Comparison of ENCODE assay signal across 20 cellular contexts in the genomic region with DNA sequence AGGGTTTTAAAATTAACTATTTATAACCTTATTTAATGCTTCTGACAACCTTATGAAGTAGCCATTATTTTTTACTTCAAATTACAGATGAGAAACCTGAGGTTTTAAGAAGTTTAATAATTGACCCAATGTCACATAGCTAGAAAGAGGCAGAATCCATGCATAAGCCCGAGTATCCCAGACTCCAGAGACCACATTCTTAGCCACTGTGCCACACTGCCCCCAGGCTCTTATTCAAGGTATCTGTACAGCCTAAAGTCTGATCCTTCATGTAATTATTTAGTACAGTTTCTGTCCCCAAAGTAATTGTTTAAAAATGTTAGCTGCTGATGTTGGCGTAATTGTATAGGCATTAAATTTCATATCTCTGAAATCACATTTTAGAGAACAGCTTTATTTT.
DNase-seq lines count a peak whose midpoint lies in the region; ATAC-seq, FAIRE-seq and TF ChIP-seq lines count a peak whose summit lies in the region.
"Had no signal": no experiment of that assay in that cellular context is flagged by ENCODE, and none has a peak within 500 bp of the region (broad histone marks: within the 10 kb centered on the region; RNA-seq: fewer than 3 reads in every experiment).

No MANE protein-coding gene starts in this region.

- H3K4me3 Mint-ChIP-seq in glutamatergic neuron (ENCODE audit: unreplicated experiment), result no peak overlapping the region
- H3K4me3 Mint-ChIP-seq: CD4-positive, alpha-beta T cell had no signal

- no peak overlapping the region for H3K4me2 ChIP-seq in K562 (ENCODE audit: insufficient read depth, low read length)

- TF ChIP-seq EP300 in K562 (IDR thresholded peaks at IDR 0.05; ENCODE audit: low read length), result no peak

- H3K9me1 ChIP-seq in K562 (ENCODE audit: control insufficient read depth, insufficient read depth, low read length), result no peaks in the 10 kb centered on the region

- CTCF ChIA-PET in K562 (lab: Yijun Ruan, JAX; ENCODE audit: low intra/inter-chr PET ratio), result interaction anchor here (1.0 to 1.1 kb wide), 2 partner anchors 102 to 103 kb away, joined by 3 to 5 read pairs; no protein-coding TSS in a partner anchor

- no peaks in the 10 kb centered on the region for H3K36me3 Mint-ChIP-seq in glutamatergic neuron (ENCODE audit: unreplicated experiment)

- H2AFZ ChIP-seq in K562 (ENCODE audit: low read depth, low read length), result no peak overlapping the region

- WGBS in K562 (ENCODE audit: insufficient coverage, low coverage, missing lambda C conversion rate), result 3% methylated on average over 2 of the region's 2 CpGs
- WGBS in aorta, 2 donors, result 65 to 78% methylated on average over 2 of the region's 2 CpGs

- H4K20me1 ChIP-seq in K562 (replicated peaks; ENCODE audit: control insufficient read depth, insufficient read depth, low read length), result no peaks in the 10 kb centered on the region

- in situ Hi-C loops in K562 (cut with MboI), result loop anchor here (5.0 kb wide), 1 partner anchor 102 kb away; no protein-coding TSS in a partner anchor

- no peak overlapping the region for H3K4me3 ChIP-seq in left ventricle myocardium inferior
- no peak overlapping the region for H3K4me3 ChIP-seq in K562
- no peak overlapping the region for H3K4me3 ChIP-seq in aorta (ENCODE audit: low read length in 2 of 2)

- H3K36me3 ChIP-seq in left ventricle myocardium inferior, result no peaks in the 10 kb centered on the region
- H3K36me3 ChIP-seq in K562 (ENCODE audit: control insufficient read depth, insufficient read depth, low read length), result no peaks in the 10 kb centered on the region
- no peaks in the 10 kb centered on the region for H3K36me3 ChIP-seq in aorta (ENCODE audit: control insufficient read depth in 1 of 2, insufficient read depth in 2 of 2, low read length in 1 of 2)

- H3K4me1 Mint-ChIP-seq in glutamatergic neuron (ENCODE audit: low read depth, unreplicated experiment), result peaks cover 5% of the 10 kb centered on the region

- FAIRE-seq in K562 (lab: Jason Lieb, UNC), result no peak
- FAIRE-seq: GM12891, H54, HepG2, RCC 7860 had no signal

- H3K27ac Mint-ChIP-seq in glutamatergic neuron (ENCODE audit: unreplicated experiment), result no peak overlapping the region
- H3K27ac Mint-ChIP-seq: CD4-positive, alpha-beta T cell had no signal

- H3K79me2 ChIP-seq in K562 (ENCODE audit: control insufficient read depth, insufficient read depth, low read length), result no peaks in the 10 kb centered on the region

- intact Hi-C loops in left ventricle myocardium inferior (cut with micrococcal nuclease) (no loop called here), left ventricle myocardium superior (cut with micrococcal nuclease) (no loop called here), K562 (cut with micrococcal nuclease) (loop anchor here (1.0 kb wide), 1 partner anchor 103 kb away; no protein-coding TSS in a partner anchor), aorta (cut with DNase I) (no loop called here)

- H3K27me3 Mint-ChIP-seq in glutamatergic neuron (ENCODE audit: unreplicated experiment), result no peaks in the 10 kb centered on the region
- H3K27me3 Mint-ChIP-seq: CD4-positive, alpha-beta T cell had no signal

- POLR2A ChIA-PET in K562 (lab: Yijun Ruan, JAX), result interaction anchor here (0.9 kb wide), 1 partner anchor 121 kb away, joined by 3 read pairs; no protein-coding TSS in a partner anchor

- DNase-seq in left ventricle myocardium inferior (no peak), left ventricle myocardium superior (no peak), K562 (ENCODE audit: extremely low read depth in 1 of 4, low spot score in 3 of 4) (peak in 1 of 4 experiments; percentile 30), kidney tubule cell (ENCODE audit: low spot score) (peak; percentile 34), RPMI8226 (no peak), glutamatergic neuron (no peak), aorta (no peak)
- DNase-seq: Caco-2; CD4-positive, alpha-beta T cell; KG1; MV-4-11; NCI-H1417; NCI-H187; NCI-H2107; NCI-H510A; Right ventricle myocardium superior had no signal

- TF ChIP-seq CTCF in left ventricle myocardium inferior (IDR thresholded peaks at IDR 0.05; ENCODE audit: borderline replicate concordance), result peak; percentile 12
- TF ChIP-seq CTCF in K562 (IDR thresholded peaks at IDR 0.05 in 2 of 3, conservative IDR thresholded peaks at IDR 0.05 in 1 of 3; ENCODE audit: insufficient read depth in 2 of 3, low read depth in 1 of 3, low read length in 3 of 3), result peak; percentile 18 to 40 (median 24); a peak in 3 of 6 replicates
- TF ChIP-seq CTCF in glutamatergic neuron (IDR thresholded peaks at IDR 0.05; ENCODE audit: partially characterized antibody, unreplicated experiment), result no peak

- no peak overlapping the region for H3K27ac ChIP-seq in left ventricle myocardium inferior (replicated peaks)
- H3K27ac ChIP-seq in K562 (ENCODE audit: extremely low read depth, low read depth, low read length), result no peak overlapping the region
- no peak overlapping the region for H3K27ac ChIP-seq in aorta (ENCODE audit: low read depth in 1 of 2, low read length in 2 of 2)

- no peak overlapping the region for H3K9ac ChIP-seq in K562 (ENCODE audit: insufficient read depth in 1 of 2, low read depth in 2 of 2, low read length in 2 of 2)

- no peak for TF ChIP-seq POLR2A in K562 (conservative IDR thresholded peaks at IDR 0.05)

- no TSS peak for BruUV-seq in K562 (replicated peaks; lab: Mats Ljungman, UMichigan)

- TF ChIP-seq RAD21 in K562 (CRISPR knock-in tag; conservative IDR thresholded peaks at IDR 0.05 in 1 of 2, IDR thresholded peaks at IDR 0.05 in 1 of 2), result peak; percentile 35 to 64

- H3K4me1 ChIP-seq in left ventricle myocardium inferior (peaks cover 6% of the 10 kb centered on the region), K562 (replicated peaks in 1 of 2; ENCODE audit: control insufficient read depth in 2 of 2, insufficient read depth in 2 of 2, low read length in 2 of 2) (no peaks in the 10 kb centered on the region), aorta (ENCODE audit: control insufficient read depth in 1 of 2, insufficient read depth in 2 of 2, low read length in 2 of 2) (no peaks in the 10 kb centered on the region)
- H3K4me1 ChIP-seq: Caco-2 had no signal

- peaks cover 6% of the 10 kb centered on the region for H3K9me3 Mint-ChIP-seq in glutamatergic neuron (ENCODE audit: unreplicated experiment)

- H3K27me3 ChIP-seq in left ventricle myocardium inferior (ENCODE audit: low read depth) (no peaks in the 10 kb centered on the region), K562 (ENCODE audit: control insufficient read depth in 2 of 2, insufficient read depth in 2 of 2, low read length in 2 of 2) (no peaks in the 10 kb centered on the region), aorta (ENCODE audit: control insufficient read depth in 1 of 2, insufficient read depth in 2 of 2, low read length in 1 of 2) (no peaks in the 10 kb centered on the region)

- no peak for ATAC-seq in left ventricle myocardium superior
- peak; percentile 74 for ATAC-seq in K562
- ATAC-seq in aorta (ENCODE audit: low FRiP score), result no peak
- ATAC-seq: HepG2 had no signal

- no peaks in the 10 kb centered on the region for H3K9me3 ChIP-seq in left ventricle myocardium inferior (replicated peaks)
- no peaks in the 10 kb centered on the region for H3K9me3 ChIP-seq in K562 (replicated peaks; ENCODE audit: control insufficient read depth, insufficient read depth, low read depth, low read length)
- no peaks in the 10 kb centered on the region for H3K9me3 ChIP-seq in aorta (ENCODE audit: control insufficient read depth, low read length)
- H3K9me3 ChIP-seq: Caco-2 had no signal

TF ChIP-seq in K562, 482 proteins besides CTCF, POLR2A, EP300 and RAD21 (continues in another document):
- TF ChIP-seq ZNF592 (IDR thresholded peaks at IDR 0.05) (no peak), HNRNPH1 (optimal IDR thresholded peaks at IDR 0.05; ENCODE audit: low read depth, low read length) (no peak), KLF16 (IDR thresholded peaks at IDR 0.05) (no peak), SP2 (IDR thresholded peaks at IDR 0.05; ENCODE audit: extremely low read depth, low read depth, low read length, poor library complexity, severe bottlenecking) (no peak), ZNF444 (CRISPR knock-in tag; IDR thresholded peaks at IDR 0.05) (no peak), ZBTB7A (IDR thresholded peaks at IDR 0.05; ENCODE audit: borderline replicate concordance, control insufficient read depth, low read depth, low read length) (no peak)
- TF ChIP-seq, protein P1, sequence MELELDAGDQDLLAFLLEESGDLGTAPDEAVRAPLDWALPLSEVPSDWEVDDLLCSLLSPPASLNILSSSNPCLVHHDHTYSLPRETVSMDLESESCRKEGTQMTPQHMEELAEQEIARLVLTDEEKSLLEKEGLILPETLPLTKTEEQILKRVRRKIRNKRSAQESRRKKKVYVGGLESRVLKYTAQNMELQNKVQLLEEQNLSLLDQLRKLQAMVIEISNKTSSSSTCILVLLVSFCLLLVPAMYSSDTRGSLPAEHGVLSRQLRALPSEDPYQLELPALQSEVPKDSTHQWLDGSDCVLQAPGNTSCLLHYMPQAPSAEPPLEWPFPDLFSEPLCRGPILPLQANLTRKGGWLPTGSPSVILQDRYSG (tag; conservative IDR thresholded peaks at IDR 0.05; ENCODE audit: low read depth), result no peak
